In genomic region chr10:21519981-21520436, GRCh38 we compare ENCODE assay signal across 8 cellular contexts. TPM values are rescaled to one million over a fixed set of nuclear protein-coding genes. Genes with fewer than 3 reads are reported as not detected.
DNase-seq lines count a peak whose midpoint lies in the region; FAIRE-seq and TF ChIP-seq lines count a peak whose summit lies in the region.

No MANE protein-coding gene starts in this region.

- peak; percentile 90 for FAIRE-seq in GM19239 (lab: Jason Lieb, UNC)

- H3K9ac ChIP-seq in NT2/D1 (ENCODE audit: insufficient read length, low read depth) (peak overlapping the region; percentile 59), colonic mucosa (ENCODE audit: low read depth in 2 of 2, low read length in 2 of 2) (peak overlapping the region in 1 of 2 donors; percentile 74)

- CTCF ChIA-PET in BJ (lab: Yijun Ruan, JAX), result interaction anchor here (0.6 to 1.2 kb wide), 2 partner anchors 10 to 475 kb away, joined by 4 read pairs; no protein-coding TSS in a partner anchor

- H3K27me3 ChIP-seq in BJ (ENCODE audit: control insufficient read depth, insufficient read depth, low read length), result no peaks in the 10 kb centered on the region
- no peaks in the 10 kb centered on the region for H3K27me3 ChIP-seq in NT2/D1 (ENCODE audit: insufficient read depth, insufficient read length)
- H3K27me3 ChIP-seq in colonic mucosa, result peaks cover 43% of the 10 kb centered on the region

- POLR2A ChIA-PET in BJ (lab: Charles Lee), result no interaction called here

- H3K4me1 ChIP-seq in NT2/D1 (ENCODE audit: insufficient read depth, insufficient read length) (no peaks in the 10 kb centered on the region), colonic mucosa (no peaks in the 10 kb centered on the region), mesodermal cell (ENCODE audit: control insufficient read depth, insufficient read depth, low read length, poor library complexity, severe bottlenecking) (peaks cover 38% of the 10 kb centered on the region)

- H3K36me3 ChIP-seq in BJ (ENCODE audit: control insufficient read depth, insufficient read depth, low read length), result no peaks in the 10 kb centered on the region
- H3K36me3 ChIP-seq in NT2/D1 (ENCODE audit: insufficient read depth, insufficient read length, low read length), result no peaks in the 10 kb centered on the region
- H3K36me3 ChIP-seq in colonic mucosa, result no peaks in the 10 kb centered on the region
- H3K36me3 ChIP-seq in mesodermal cell (ENCODE audit: control insufficient read depth, insufficient read depth, low read length), result no peaks in the 10 kb centered on the region

- WGBS in mesodermal cell (ENCODE audit: insufficient coverage in 2 of 2), 2 experiments, result 11 to 20% methylated on average over 2 to 10 of the region's 12 CpGs

- H3K9me3 ChIP-seq in NT2/D1 (ENCODE audit: insufficient read depth, low read length) (no peaks in the 10 kb centered on the region), colonic mucosa (no peaks in the 10 kb centered on the region), mesodermal cell (ENCODE audit: control insufficient read depth, low read length) (no peaks in the 10 kb centered on the region)

- DNase-seq in BJ (ENCODE audit: low read depth) (no peak), GM19239 (ENCODE audit: insufficient read length, low spot score) (no peak), NT2/D1 (ENCODE audit: low read depth, low spot score) (no peak), colonic mucosa (no peak), D341Med (ENCODE audit: low spot score) (no peak), hippocampal formation (lab: John Stamatoyannopoulos, UW) (no peak)
- no peak for DNase-seq in activated effector memory CD4-positive, alpha-beta T cell treated with anti-CD3 and anti-CD28 coated beads, Interleukin-2, amount 50 U/mL, for 16 hours

- H3K4me3 ChIP-seq in BJ (ENCODE audit: low read depth, low read length) (peak overlapping the region; percentile 59), NT2/D1 (ENCODE audit: insufficient read length, low read depth) (no peak overlapping the region), colonic mucosa (no peak overlapping the region), mesodermal cell (ENCODE audit: extremely low read depth, insufficient read depth, low read length, poor library complexity, severe bottlenecking) (peak overlapping the region; percentile 59)

- TF ChIP-seq CTCF in BJ (IDR thresholded peaks at IDR 0.05; ENCODE audit: insufficient read depth, low read depth, low read length) (no peak), colonic mucosa (IDR thresholded peaks at IDR 0.05) (no peak)

- H3K27ac ChIP-seq in colonic mucosa (peak overlapping the region; percentile 39), mesodermal cell (ENCODE audit: low read depth, low read length, severe bottlenecking) (peak overlapping the region; percentile 92)

- intact Hi-C loops in colonic mucosa (cut with DNase I), result loop anchor here (10.0 kb wide), 1 partner anchor 805 kb away; the partner anchor contains the start of gene BMI1

RNA-seq across cellular contexts. Expression of gene SKIDA1, which starts 5.5 kb away (rescaled TPM):
- polyA plus RNA-seq in BJ (2011; rRNA removed), result 0.27 and 0.60 TPM in 2 replicates
- 0.33 and 0.41 TPM in 2 replicates for polyA minus RNA-seq in BJ (2011; rRNA and poly(A)+ RNA removed)
- under 1 TPM; 0.10 to 0.45 TPM for total RNA-seq in colonic mucosa
- polyA plus RNA-seq in mesodermal cell (2013, experiment 1 of 2), result 11.4 TPM
- polyA plus RNA-seq in mesodermal cell (2013, experiment 2 of 2), result 10.3 TPM

RNA-seq across cellular contexts. Expression of gene MLLT10, which starts 14.0 kb away (rescaled TPM):
- 30.2 and 32.4 TPM in 2 replicates for polyA plus RNA-seq in BJ (2011; rRNA removed)
- polyA minus RNA-seq in BJ (2011; rRNA and poly(A)+ RNA removed), result 42.3 and 44.4 TPM in 2 replicates
- 10 to 100 TPM; 17.8 to 25.1 TPM for total RNA-seq in colonic mucosa
- 45.1 TPM for polyA plus RNA-seq in mesodermal cell (2013, experiment 1 of 2)
- polyA plus RNA-seq in mesodermal cell (2013, experiment 2 of 2), result 40.1 TPM

Comparison
In these comparisons a context has a peak if more than half of its experiments do, and no peak if none do; other contexts are left out.
1. H3K4me3 ChIP-seq: peak in BJ (single experiment) and mesodermal cell (single experiment); none in NT2/D1 (single experiment) and colonic mucosa (single experiment).